8 cellular contexts compared by ENCODE assay signal in genomic region chr1:169711469-169712308, GRCh38. TPM values are rescaled to one million over a fixed set of nuclear protein-coding genes. Genes with fewer than 3 reads are reported as not detected.
A peak's percentile ranks its signal among the peaks of the same experiment; 100 is the strongest.
DNase-seq lines count a peak whose midpoint lies in the region; ATAC-seq and TF ChIP-seq lines count a peak whose summit lies in the region.

TSS of gene SELL (minus strand) at chr1:169711620. CDS start at chr1:169711498, 122 bp downstream.

- peak; percentile 49 for TF ChIP-seq POLR2A in GM10847 (IDR thresholded peaks at IDR 0.05; ENCODE audit: extremely low read depth, insufficient read length)

- DNase-seq in H7, result peak; percentile 15
- peak; percentile 41 to 61 for DNase-seq in SJSA1 (ENCODE audit: low read depth in 1 of 2, low spot score in 2 of 2)
- peak in 1 of 2 donors; percentile 75 for DNase-seq in activated naive CD4-positive, alpha-beta T cell treated with anti-CD3 and anti-CD28 coated beads, Interleukin-2, amount 50 U/mL, for 72 hours (ENCODE audit: low spot score in 2 of 2)
- peak; percentile 74 to 87 for DNase-seq in cardiac muscle cell (ENCODE audit: low read depth in 1 of 2, low spot score in 1 of 2)
- DNase-seq in posterior cingulate gyrus, result peak in 6 of 10 donors; percentile 7 to 81 (median 51)
- DNase-seq in posterior vena cava (ENCODE audit: low spot score), result no peak

- H3K9me3 ChIP-seq in SJSA1 (replicated peaks) (no peaks in the 10 kb centered on the region), cardiac muscle cell (ENCODE audit: low read depth) (no peaks in the 10 kb centered on the region)

- H3K27ac ChIP-seq in SJSA1, result no peak within 1 kb of the TSS
- H3K27ac ChIP-seq in cardiac muscle cell, result no peak within 1 kb of the TSS

- intact Hi-C loops in posterior cingulate gyrus (cut with DNase I), result loop anchor here (1.0 kb wide), 1 partner anchor 110 kb away; no protein-coding TSS in a partner anchor
- intact Hi-C loops in posterior vena cava (cut with DNase I), result loop anchor here in 1 of 2 donors (5.0 kb wide), 1 partner anchor 869 kb away; no protein-coding TSS in a partner anchor

- H3K4me1 ChIP-seq in SJSA1 (replicated peaks) (0 out of 2 replicates have a peak, but pooled peaks cover 3% of the 10 kb centered on the region), cardiac muscle cell (ENCODE audit: low read depth) (peaks cover 3% of the 10 kb centered on the region)

- TF ChIP-seq CTCF in LNCAP (IDR thresholded peaks at IDR 0.05) (peak; percentile 93), cardiac muscle cell (IDR thresholded peaks at IDR 0.05; ENCODE audit: low read depth, low read length) (peak; percentile 90)

- H3K27me3 ChIP-seq in H7 (ENCODE audit: control insufficient read depth, insufficient read depth, low read length), result no peaks in the 10 kb centered on the region
- no peaks in the 10 kb centered on the region; the same call in 1 of the 2 replicates for H3K27me3 ChIP-seq in SJSA1 (replicated peaks)
- H3K27me3 ChIP-seq in cardiac muscle cell, result peaks cover 35% of the 10 kb centered on the region

- peaks cover 0 to 6% of the 10 kb centered on the region in 2 donors for H3K9me3 Mint-ChIP-seq in activated naive CD4-positive, alpha-beta T cell treated with anti-CD3 and anti-CD28 coated beads, Interleukin-2, amount 50 U/mL, for 72 hours

- peaks cover 23 to 37% of the 10 kb centered on the region in 2 donors for H3K36me3 Mint-ChIP-seq in activated naive CD4-positive, alpha-beta T cell treated with anti-CD3 and anti-CD28 coated beads, Interleukin-2, amount 50 U/mL, for 72 hours

- peak within 1 kb of the TSS; percentile 23 to 86 for H3K27ac Mint-ChIP-seq in activated naive CD4-positive, alpha-beta T cell treated with anti-CD3 and anti-CD28 coated beads, Interleukin-2, amount 50 U/mL, for 72 hours

- H3K36me3 ChIP-seq in H7 (replicated peaks; ENCODE audit: control insufficient read depth, insufficient read depth, low read length) (no peaks in the 10 kb centered on the region), SJSA1 (no peaks in the 10 kb centered on the region), cardiac muscle cell (no peaks in the 10 kb centered on the region)

- ATAC-seq in activated naive CD4-positive, alpha-beta T cell treated with anti-CD3 and anti-CD28 coated beads, Interleukin-2, amount 50 U/mL, for 72 hours, result peak; percentile 80 to 86

- H3K4me3 ChIP-seq in H7 (ENCODE audit: insufficient read depth, low read depth, low read length), result no peak within 1 kb of the TSS
- peak within 1 kb of the TSS; percentile 19 for H3K4me3 ChIP-seq in SJSA1
- H3K4me3 ChIP-seq in cardiac muscle cell, result peak within 1 kb of the TSS; percentile 6

RNA-seq across cellular contexts. Expression of gene SELL, which starts in this region (rescaled TPM):
- total RNA-seq in H7 (2014; rRNA removed; shearing (Covaris generic)), result not detected in 2 replicates
- total RNA-seq in SJSA1 (2014; rRNA removed; shearing (Covaris generic)), result 0.58 TPM in 1 of 2 replicates, not detected in the other
- total RNA-seq in activated naive CD4-positive, alpha-beta T cell treated with anti-CD3 and anti-CD28 coated beads, Interleukin-2, amount 50 U/mL, for 72 hours, result 100 to 1,000 TPM; 317 to 341 TPM
- total RNA-seq in cardiac muscle cell (0.63 TPM in 1 of 2 replicates, not detected in the other), posterior vena cava (10 to 100 TPM in 1 of 2 donors, 1 to 10 TPM in 1; 5.5 to 11.6 TPM)
- polyA plus RNA-seq in cardiac muscle cell, result not detected in 2 replicates

Comparison
In these comparisons a context has a peak if more than half of its experiments do, and no peak if none do; other contexts are left out.
1. RNA of gene SELL (total RNA-seq): 317 to 341 TPM in activated naive CD4-positive, alpha-beta T cell treated with anti-CD3 and anti-CD28 coated beads, Interleukin-2, amount 50 U/mL, for 72 hours; 5.5 to 11.6 TPM in posterior vena cava, 0.58 TPM in SJSA1, 0.63 TPM in cardiac muscle cell and not detected in H7; every median in the first group is over 10 times any median in the second.
2. Peak in DNase-seq in H7; RNA of the gene not detected or under 1 TPM.
3. Peak in DNase-seq and H3K4me3 ChIP-seq in SJSA1; RNA of the gene not detected or under 1 TPM.
4. Peak in DNase-seq and H3K4me3 ChIP-seq in cardiac muscle cell; RNA of the gene not detected or under 1 TPM.